In genomic region chr9:100351508-100351907, GRCh38 we compare ENCODE assay signal across 8 cellular contexts. TPM values are rescaled to one million over a fixed set of nuclear protein-coding genes. Genes with fewer than 3 reads are reported as not detected.
DNase-seq lines count a peak whose midpoint lies in the region; ATAC-seq and TF ChIP-seq lines count a peak whose summit lies in the region.

No MANE protein-coding gene starts in this region.

- H3K27ac Mint-ChIP-seq in naive B cell = peak overlapping the region; percentile 37 to 96 (median 90)

- no peaks in the 10 kb centered on the region for H3K9me3 Mint-ChIP-seq in naive B cell

- intact Hi-C loops in sciatic nerve (cut with DNase I) = no loop called here

- TF ChIP-seq CTCF in AG09309 (IDR thresholded peaks at IDR 0.05; ENCODE audit: control insufficient read depth, insufficient read depth, low read depth, low read length, missing control alignments) (no peak), choroid plexus epithelial cell (conservative IDR thresholded peaks at IDR 0.05; ENCODE audit: low read depth, low read length) (no peak)

- H3K4me1 Mint-ChIP-seq in naive B cell = peaks cover 34 to 57% (median 49%) of the 10 kb centered on the region in 3 donors

- H3K4me3 Mint-ChIP-seq in naive B cell = peak overlapping the region; percentile 89 to 98 (median 96)

- ATAC-seq in naive B cell (ENCODE audit: low read depth in 2 of 2) (no peak), sciatic nerve (no peak), HG03342 (IDR thresholded peaks at IDR 0.05; ENCODE audit: unreplicated experiment) (no peak)

- peak overlapping the region; percentile 83 for H3K4me3 ChIP-seq in AG09309 (ENCODE audit: control insufficient read depth, low read depth, low read length)
- H3K4me3 ChIP-seq in Jurkat, Clone E6-1 (ENCODE audit: low read length) = peak overlapping the region; percentile 91
- peak overlapping the region; percentile 66 for H3K4me3 ChIP-seq in choroid plexus epithelial cell (ENCODE audit: low read depth, low read length)

- H3K27me3 Mint-ChIP-seq in naive B cell = no peaks in the 10 kb centered on the region

- H3K36me3 Mint-ChIP-seq in naive B cell = no peaks in the 10 kb centered on the region

- DNase-seq in AG09309 (ENCODE audit: low read depth) (no peak), choroid plexus epithelial cell (ENCODE audit: low read depth) (no peak), naive B cell (no peak), T1000 (lab: John Stamatoyannopoulos, UW) (no peak), sciatic nerve (ENCODE audit: low spot score) (no peak), NCI-H2171 treated with DMSO at 0.1 percent for 48 hours (lab: John Stamatoyannopoulos, UW) (no peak)
- DNase-seq in Jurkat, Clone E6-1 (ENCODE audit: low read depth, low spot score) = no peak

RNA-seq across cellular contexts. Expression of gene TEX10, which starts 1.2 kb away (rescaled TPM):
- 19.5 TPM for polyA plus RNA-seq in Jurkat, Clone E6-1 (2012; ENCODE audit: insufficient read depth, insufficient read length)
- polyA plus RNA-seq in naive B cell (ENCODE audit: low read depth in 6 of 6) = 10 to 100 TPM; 10.9 to 20.9 (median 16.9) TPM
- total RNA-seq in sciatic nerve = 14.5 TPM
